In the genomic region with DNA sequence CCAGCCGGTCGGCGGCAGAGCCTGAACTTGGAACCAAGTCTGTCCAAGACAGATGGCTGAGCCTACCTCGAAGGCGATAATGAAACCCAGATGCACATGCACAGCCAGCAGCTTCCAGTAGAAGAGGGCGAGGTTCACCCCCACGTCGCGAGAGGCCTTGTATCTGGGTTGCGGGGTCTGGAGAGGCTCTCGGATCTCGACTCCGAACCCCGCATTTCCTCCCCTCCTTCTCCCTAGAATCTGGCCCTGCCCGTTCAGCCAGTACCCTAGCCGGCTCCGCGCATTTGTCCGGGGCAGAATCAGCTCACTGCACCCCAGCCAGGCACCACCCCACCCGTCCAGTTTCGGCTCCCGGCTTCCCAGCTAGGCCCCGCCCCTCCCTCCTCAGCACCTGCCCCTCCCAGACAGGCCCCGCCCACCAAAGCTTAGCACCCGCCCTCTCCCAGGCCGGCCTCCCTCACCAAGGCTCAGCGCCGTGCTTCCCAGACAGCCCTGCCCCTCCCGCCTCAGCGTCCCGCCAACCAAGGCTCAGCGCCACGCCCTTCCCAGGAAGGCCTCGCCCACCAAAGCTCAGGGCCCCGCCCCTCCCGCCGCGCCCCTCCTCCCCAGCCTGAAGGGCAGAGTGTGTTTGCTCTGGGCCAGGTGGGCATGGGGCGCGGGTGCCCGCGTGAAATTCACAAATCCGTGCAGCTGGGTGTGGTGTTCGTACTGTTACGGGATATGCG, we compare ENCODE assay signal across 8 cellular contexts. TPM values are rescaled to one million over a fixed set of nuclear protein-coding genes. Genes with fewer than 3 reads are reported as not detected.
DNase-seq lines count a peak whose midpoint lies in the region.

No MANE protein-coding gene starts in this region.

- DNase-seq in EH (ENCODE audit: low read depth) (peak; percentile 98), H4 (ENCODE audit: low spot score) (peak; percentile 84), MG63 (peak; percentile 97), SJSA1 (ENCODE audit: low read depth in 1 of 2, low spot score in 2 of 2) (peak; percentile 83 to 99), germinal center (ENCODE audit: low spot score) (peak; percentile 96), non-pigmented ciliary epithelial cell (ENCODE audit: low read depth) (peak; percentile 83)
- peak; percentile 98 for DNase-seq in activated naive CD4-positive, alpha-beta T cell treated with anti-CD3 and anti-CD28 coated beads for 36 hours

- H3K4me1 ChIP-seq in SJSA1 (replicated peaks) = peaks cover 11% of the 10 kb centered on the region
- peaks cover 0 to 22% (median 20%) of the 10 kb centered on the region in 5 donors for H3K4me1 ChIP-seq in subcutaneous abdominal adipose tissue (ENCODE audit: control insufficient read depth in 5 of 5, insufficient read depth in 5 of 5, low read length in 5 of 5)

- H3K27ac ChIP-seq in SJSA1 = no peak overlapping the region
- no peak overlapping the region for H3K27ac ChIP-seq in subcutaneous abdominal adipose tissue (ENCODE audit: low read depth, low read length)

- no peaks in the 10 kb centered on the region for H3K27me3 Mint-ChIP-seq in activated naive CD4-positive, alpha-beta T cell treated with anti-CD3 and anti-CD28 coated beads for 36 hours (ENCODE audit: low read depth)

- no peak overlapping the region for H3K27ac Mint-ChIP-seq in activated naive CD4-positive, alpha-beta T cell treated with anti-CD3 and anti-CD28 coated beads for 36 hours

- H3K27me3 ChIP-seq in MG63 (no peaks in the 10 kb centered on the region), SJSA1 (replicated peaks) (no peaks in the 10 kb centered on the region), subcutaneous abdominal adipose tissue (ENCODE audit: control insufficient read depth in 5 of 5, insufficient read depth in 4 of 5, low read length in 5 of 5) (no peaks in the 10 kb centered on the region)

- peak overlapping the region in 4 of 5 donors; percentile 40 to 75 (median 62) for H3K9ac ChIP-seq in subcutaneous abdominal adipose tissue (ENCODE audit: low read length in 5 of 5)

- intact Hi-C loops in activated naive CD4-positive, alpha-beta T cell treated with anti-CD3 and anti-CD28 coated beads for 36 hours (cut with micrococcal nuclease) = loop anchor here (1.0 kb wide), 3 partner anchors 11 to 150 kb away; a partner anchor contains a TSS

- peak overlapping the region; percentile 44 for H3K4me3 ChIP-seq in MG63
- peak overlapping the region; percentile 35 for H3K4me3 ChIP-seq in SJSA1
- peak overlapping the region; percentile 66 to 86 (median 78) for H3K4me3 ChIP-seq in subcutaneous abdominal adipose tissue (ENCODE audit: low read depth in 1 of 5, low read length in 5 of 5)

- H3K9me3 ChIP-seq in MG63 (no peaks in the 10 kb centered on the region), SJSA1 (replicated peaks) (no peaks in the 10 kb centered on the region), subcutaneous abdominal adipose tissue (ENCODE audit: control insufficient read depth in 5 of 5, low read length in 5 of 5) (no peaks in the 10 kb centered on the region)

- peaks cover 17% of the 10 kb centered on the region for H3K4me1 Mint-ChIP-seq in activated naive CD4-positive, alpha-beta T cell treated with anti-CD3 and anti-CD28 coated beads for 36 hours (ENCODE audit: low read depth)

- H3K36me3 ChIP-seq in MG63 (no peaks in the 10 kb centered on the region), SJSA1 (no peaks in the 10 kb centered on the region), subcutaneous abdominal adipose tissue (ENCODE audit: control insufficient read depth in 5 of 5, insufficient read depth in 5 of 5, low read length in 5 of 5) (no peaks in the 10 kb centered on the region)

- CTCF ChIA-PET in activated naive CD4-positive, alpha-beta T cell treated with anti-CD3 and anti-CD28 coated beads for 36 hours (lab: Charles Lee) = interaction anchor here (0.7 to 2.2 kb wide), 3 partner anchors 12 to 222 kb away, joined by 3 to 7 read pairs (median 6); no protein-coding TSS in a partner anchor

- H3K36me3 Mint-ChIP-seq in activated naive CD4-positive, alpha-beta T cell treated with anti-CD3 and anti-CD28 coated beads for 36 hours (ENCODE audit: low read depth) = no peaks in the 10 kb centered on the region

- no peaks in the 10 kb centered on the region for H3K9me3 Mint-ChIP-seq in activated naive CD4-positive, alpha-beta T cell treated with anti-CD3 and anti-CD28 coated beads for 36 hours

- H3K4me3 Mint-ChIP-seq in activated naive CD4-positive, alpha-beta T cell treated with anti-CD3 and anti-CD28 coated beads for 36 hours = peak overlapping the region; percentile 82

RNA-seq across cellular contexts. Expression of a gene that starts 4.8 kb away (rescaled TPM):
- total RNA-seq in H4 (2014; rRNA removed; shearing (Covaris generic)) = 3.7 and 10.6 TPM in 2 replicates
- 20.4 and 36.3 TPM in 2 replicates for total RNA-seq in MG63 (2014; rRNA removed; shearing (Covaris generic); ENCODE audit: low replicate concordance)
- total RNA-seq in SJSA1 (2014; rRNA removed; shearing (Covaris generic)) = 3.8 and 10.7 TPM in 2 replicates
- total RNA-seq in activated naive CD4-positive, alpha-beta T cell treated with anti-CD3 and anti-CD28 coated beads for 36 hours = 1 to 10 TPM; 5.3 to 5.9 TPM

RNA-seq across cellular contexts. Expression of a gene that starts 19.8 kb away (rescaled TPM):
- 4.7 and 8.5 TPM in 2 replicates for total RNA-seq in H4 (2014; rRNA removed; shearing (Covaris generic))
- 2.7 and 5.1 TPM in 2 replicates for total RNA-seq in MG63 (2014; rRNA removed; shearing (Covaris generic); ENCODE audit: low replicate concordance)
- total RNA-seq in SJSA1 (2014; rRNA removed; shearing (Covaris generic)) = 2.2 and 14.8 TPM in 2 replicates
- total RNA-seq in activated naive CD4-positive, alpha-beta T cell treated with anti-CD3 and anti-CD28 coated beads for 36 hours = 1 to 10 TPM; 2.7 to 4.0 TPM
